In genomic region chr3:157819826-157820517, GRCh38 we compare ENCODE assay signal across 37 cellular contexts.
"Had no signal": no experiment of that assay in that cellular context is flagged by ENCODE, and none has a peak within 500 bp of the region (broad histone marks: within the 10 kb centered on the region; RNA-seq: fewer than 3 reads in every experiment).

No MANE protein-coding gene starts in this region.

- H3K36me3 Mint-ChIP-seq: activated CD4-positive, alpha-beta memory T cell treated with anti-CD3 and anti-CD28 coated beads for 36 hours; activated naive CD8-positive, alpha-beta T cell treated with anti-CD3 and anti-CD28 coated beads for 36 hours; immature natural killer cell; natural killer cell treated with Interleukin-12 subunit alpha and Interleukin-12 subunit beta and Interleukin-15 and Interleukin-18, amount 100 ng/mL, for 72 hours; stimulated activated memory B cell treated with anti-CD40 and anti-IgM and Interleukin-4, amounts not matched to agents 10 μg/mL and 1 μg/mL and 100 μg/mL, for 72 hours had no signal

- H3K36me3 ChIP-seq: brain microvascular endothelial cell, heart left ventricle, lower lobe of right lung, neutrophil, prostate gland, thyroid gland, upper lobe of left lung, vagina had no signal

- DNase-seq: activated CD4-positive, alpha-beta memory T cell treated with anti-CD3 and anti-CD28 coated beads for 36 hours; activated CD4-positive, alpha-beta T cell treated with anti-CD3 and anti-CD28 coated beads, Interleukin-2, amount 10 ng/mL, durations not matched to agents 24 days and 14 days; activated CD8-positive, alpha-beta memory T cell treated with anti-CD3 and anti-CD28 coated beads, Interleukin-2, amount 50 U/mL, for 4 hours; activated effector memory CD4-positive, alpha-beta T cell treated with anti-CD3 and anti-CD28 coated beads, Interleukin-2, amount 50 U/mL, for 16 hours; activated naive CD4-positive, alpha-beta T cell treated with anti-CD3 and anti-CD28 coated beads for 36 hours; activated naive CD8-positive, alpha-beta T cell treated with anti-CD3 and anti-CD28 coated beads for 36 hours; activated T-cell treated with anti-CD3 and anti-CD28 coated beads, Interleukin-2, amount 50 U/mL, for 1 hour; amniotic stem cell; brain microvascular endothelial cell; caudate nucleus; cortex of kidney; effector memory CD8-positive, alpha-beta T cell; foreskin fibroblast; heart left ventricle; immature natural killer cell; lower lobe of right lung; mucosa of descending colon; stimulated activated CD4-positive, alpha-beta T cell treated with anti-CD3 and anti-CD28 coated beads, Interleukin-1b, Interleukin-23, amount 100 ng/mL, for 48 hours; stimulated activated CD4-positive, alpha-beta T cell treated with anti-CD3 and anti-CD28 coated beads, Interleukin-4, amount 100 ng/mL, for 4 hours; stimulated activated CD8-positive, alpha-beta memory T cell treated with anti-CD3 and anti-CD28 coated beads, Interleukin-4, amount 100 ng/mL, for 48 hours; stimulated activated naive CD8-positive, alpha-beta T cell treated with anti-CD3 and anti-CD28 coated beads, Interleukin-15, amount 100 ng/mL, for 72 hours; T-helper 9 cell; thyroid gland; upper lobe of left lung had no signal

- H3K4me1 Mint-ChIP-seq: activated CD4-positive, alpha-beta T cell treated with anti-CD3 and anti-CD28 coated beads, Interleukin-2, amount 10 ng/mL, durations not matched to agents 24 days and 14 days; activated naive CD8-positive, alpha-beta T cell treated with anti-CD3 and anti-CD28 coated beads for 36 hours; immature natural killer cell; stimulated activated memory B cell treated with anti-CD40 and anti-IgM and Interleukin-4, amounts not matched to agents 10 μg/mL and 1 μg/mL and 100 μg/mL, for 72 hours; stimulated activated naive CD8-positive, alpha-beta T cell treated with anti-CD3 and anti-CD28 coated beads, Interleukin-15, amount 100 ng/mL, for 72 hours had no signal

- H3K27ac ChIP-seq: brain microvascular endothelial cell, heart left ventricle, lower lobe of right lung, neutrophil, prostate gland, thyroid gland, upper lobe of left lung, vagina, VCaP had no signal

- FAIRE-seq: astrocyte, endothelial cell of umbilical vein, TTC549 had no signal

- H3K4me3 ChIP-seq: heart left ventricle, lower lobe of right lung, mucosa of descending colon, prostate gland, smooth muscle cell, thyroid gland, upper lobe of left lung, vagina had no signal

- H3K9me3 ChIP-seq: heart left ventricle, lower lobe of right lung, mucosa of descending colon, neutrophil, prostate gland, thyroid gland, upper lobe of left lung, vagina had no signal

- H3K4me2 ChIP-seq: smooth muscle cell had no signal

- ATAC-seq: activated CD4-positive, CD25-positive, alpha-beta regulatory T cell treated with anti-CD3 and anti-CD28 coated beads, Interleukin-2, amount 50 U/mL, for 24 hours; effector memory CD8-positive, alpha-beta T cell; heart left ventricle; lower lobe of right lung; mucosa of descending colon; natural killer cell treated with Interleukin-12 subunit alpha and Interleukin-12 subunit beta and Interleukin-15 and Interleukin-18, amount 100 ng/mL, for 72 hours; stimulated activated memory B cell treated with anti-CD40 and anti-IgM and Interleukin-4, amounts not matched to agents 10 μg/mL and 1 μg/mL and 100 μg/mL, for 72 hours; stimulated activated naive CD8-positive, alpha-beta T cell treated with anti-CD3 and anti-CD28 coated beads, Interleukin-15, amount 100 ng/mL, for 72 hours had no signal

- H3K9me3 Mint-ChIP-seq: activated CD4-positive, alpha-beta memory T cell treated with anti-CD3 and anti-CD28 coated beads for 36 hours; activated CD4-positive, alpha-beta T cell treated with anti-CD3 and anti-CD28 coated beads, Interleukin-2, amount 10 ng/mL, durations not matched to agents 24 days and 14 days; activated naive CD4-positive, alpha-beta T cell treated with anti-CD3 and anti-CD28 coated beads for 36 hours; activated T-helper 1 cell treated with anti-CD3 and anti-CD28 coated beads, Interleukin-12 subunit alpha, Interleukin-12 subunit beta, Interleukin-2, Interleukin-4 antibody, amounts not matched to agents 30 ng/mL and 10 ng/mL and 1 ng/mL, durations not matched to agents 14 hours and 24 hours and 36 hours; T-helper 1 cell treated with Interleukin-12 subunit alpha and Interleukin-12 subunit beta and Interleukin-4 antibody, amounts not matched to agents 30 μg/mL and 1 μg/mL, for 36 hours had no signal

- H3K4me3 Mint-ChIP-seq: activated CD4-positive, alpha-beta memory T cell treated with anti-CD3 and anti-CD28 coated beads for 36 hours; activated CD4-positive, alpha-beta T cell treated with anti-CD3 and anti-CD28 coated beads, Interleukin-2, amount 10 ng/mL, durations not matched to agents 24 days and 14 days; activated naive CD4-positive, alpha-beta T cell treated with anti-CD3 and anti-CD28 coated beads for 36 hours; activated naive CD8-positive, alpha-beta T cell treated with anti-CD3 and anti-CD28 coated beads for 36 hours; activated T-helper 1 cell treated with anti-CD3 and anti-CD28 coated beads, Interleukin-12 subunit alpha, Interleukin-12 subunit beta, Interleukin-2, Interleukin-4 antibody, amounts not matched to agents 30 ng/mL and 10 ng/mL and 1 ng/mL, durations not matched to agents 14 hours and 24 hours and 36 hours; effector memory CD8-positive, alpha-beta T cell; immature natural killer cell; natural killer cell treated with Interleukin-12 subunit alpha and Interleukin-12 subunit beta and Interleukin-15 and Interleukin-18, amount 100 ng/mL, for 72 hours; stimulated activated memory B cell treated with anti-CD40 and anti-IgM and Interleukin-4, amounts not matched to agents 10 μg/mL and 1 μg/mL and 100 μg/mL, for 72 hours; stimulated activated naive CD8-positive, alpha-beta T cell treated with anti-CD3 and anti-CD28 coated beads, Interleukin-15, amount 100 ng/mL, for 72 hours; T-helper 1 cell treated with Interleukin-12 subunit alpha and Interleukin-12 subunit beta and Interleukin-4 antibody, amounts not matched to agents 30 μg/mL and 1 μg/mL, for 36 hours had no signal

- H3K4me1 ChIP-seq: heart left ventricle, lower lobe of right lung, prostate gland, thyroid gland, upper lobe of left lung, vagina had no signal

- H3K27me3 Mint-ChIP-seq: activated CD4-positive, alpha-beta memory T cell treated with anti-CD3 and anti-CD28 coated beads for 36 hours; activated CD4-positive, alpha-beta T cell treated with anti-CD3 and anti-CD28 coated beads, Interleukin-2, amount 10 ng/mL, durations not matched to agents 24 days and 14 days; activated naive CD8-positive, alpha-beta T cell treated with anti-CD3 and anti-CD28 coated beads for 36 hours; effector memory CD8-positive, alpha-beta T cell; natural killer cell treated with Interleukin-12 subunit alpha and Interleukin-12 subunit beta and Interleukin-15 and Interleukin-18, amount 100 ng/mL, for 72 hours; stimulated activated memory B cell treated with anti-CD40 and anti-IgM and Interleukin-4, amounts not matched to agents 10 μg/mL and 1 μg/mL and 100 μg/mL, for 72 hours; stimulated activated naive CD8-positive, alpha-beta T cell treated with anti-CD3 and anti-CD28 coated beads, Interleukin-15, amount 100 ng/mL, for 72 hours had no signal

- H3K27ac Mint-ChIP-seq: activated CD4-positive, alpha-beta memory T cell treated with anti-CD3 and anti-CD28 coated beads for 36 hours; activated CD4-positive, alpha-beta T cell treated with anti-CD3 and anti-CD28 coated beads, Interleukin-2, amount 10 ng/mL, durations not matched to agents 24 days and 14 days; activated naive CD4-positive, alpha-beta T cell treated with anti-CD3 and anti-CD28 coated beads for 36 hours; activated naive CD8-positive, alpha-beta T cell treated with anti-CD3 and anti-CD28 coated beads for 36 hours; activated T-helper 1 cell treated with anti-CD3 and anti-CD28 coated beads, Interleukin-12 subunit alpha, Interleukin-12 subunit beta, Interleukin-2, Interleukin-4 antibody, amounts not matched to agents 30 ng/mL and 10 ng/mL and 1 ng/mL, durations not matched to agents 14 hours and 24 hours and 36 hours; effector memory CD8-positive, alpha-beta T cell; immature natural killer cell; natural killer cell treated with Interleukin-12 subunit alpha and Interleukin-12 subunit beta and Interleukin-15 and Interleukin-18, amount 100 ng/mL, for 72 hours; stimulated activated memory B cell treated with anti-CD40 and anti-IgM and Interleukin-4, amounts not matched to agents 10 μg/mL and 1 μg/mL and 100 μg/mL, for 72 hours; T-helper 1 cell treated with Interleukin-12 subunit alpha and Interleukin-12 subunit beta and Interleukin-4 antibody, amounts not matched to agents 30 μg/mL and 1 μg/mL, for 36 hours had no signal

- H3K27me3 ChIP-seq: brain microvascular endothelial cell, heart left ventricle, neutrophil, thyroid gland, upper lobe of left lung, vagina had no signal
